17 cellular contexts compared by ENCODE assay signal in genomic region chr13:113905942-113906341, GRCh38. TPM values are rescaled to one million over a fixed set of nuclear protein-coding genes. Genes with fewer than 3 reads are reported as not detected.
DNase-seq lines count a peak whose midpoint lies in the region; ATAC-seq and TF ChIP-seq lines count a peak whose summit lies in the region.
"Had no signal": no experiment of that assay in that cellular context is flagged by ENCODE, and none has a peak within 500 bp of the region (broad histone marks: within the 10 kb centered on the region; RNA-seq: fewer than 3 reads in every experiment).

No MANE protein-coding gene starts in this region.

- WGBS in IMR-90 (ENCODE audit: extremely low coverage in 2 of 2, insufficient read length in 1 of 2), 2 experiments = no CpG with 5 or more reads among the region's 8 CpGs
- WGBS in gastroesophageal sphincter (ENCODE audit: low coverage in 1 of 2), 2 donors = 93 to 97% methylated on average over 3 to 5 of the region's 8 CpGs

- TF ChIP-seq POLR2A in IMR-90 (IDR thresholded peaks at IDR 0.05; ENCODE audit: low read depth, low read length) (no peak), gastroesophageal sphincter (IDR thresholded peaks at IDR 0.05) (no peak)

- no peak for TF ChIP-seq RAD21 in IMR-90 (IDR thresholded peaks at IDR 0.05; ENCODE audit: low read length)

- H3K27me3 ChIP-seq in IMR-90 (ENCODE audit: control insufficient read depth, insufficient read depth, low read length) = no peaks in the 10 kb centered on the region
- no peaks in the 10 kb centered on the region for H3K27me3 ChIP-seq in gastroesophageal sphincter
- H3K27me3 ChIP-seq: Peyer's patch had no signal

- no peak overlapping the region for H2AK9ac ChIP-seq in IMR-90 (replicated peaks; ENCODE audit: low read depth, low read length, poor library complexity)

- peak overlapping the region; percentile 98 for H3K4ac ChIP-seq in IMR-90 (ENCODE audit: low read depth, low read length)

- H3K4me3 Mint-ChIP-seq in activated CD4-positive, alpha-beta memory T cell treated with anti-CD3 and anti-CD28 coated beads for 36 hours = no peak overlapping the region
- H3K4me3 Mint-ChIP-seq in activated CD4-positive, alpha-beta memory T cell treated with anti-CD3 and anti-CD28 coated beads, Interleukin-2, amount 10 ng/mL, durations not matched to agents 7 days and 5 days = no peak overlapping the region
- H3K4me3 Mint-ChIP-seq: CD4-positive, alpha-beta T cell; HFFc6 had no signal

- CTCF ChIA-PET in activated CD4-positive, alpha-beta memory T cell treated with anti-CD3 and anti-CD28 coated beads for 36 hours (lab: Charles Lee) = no interaction called here
- CTCF ChIA-PET in activated CD4-positive, alpha-beta memory T cell treated with anti-CD3 and anti-CD28 coated beads, Interleukin-2, amount 10 ng/mL, durations not matched to agents 7 days and 5 days (lab: Charles Lee) = no interaction called here
- CTCF ChIA-PET in IMR-90 (lab: Yijun Ruan, JAX) = no interaction called here

- peak overlapping the region; percentile 98 for H2BK120ac ChIP-seq in IMR-90 (ENCODE audit: low read depth, low read length)

- peak overlapping the region; percentile 61; the same call in 1 of the 2 replicates for H3K23ac ChIP-seq in IMR-90 (ENCODE audit: low read depth, low read length)

- H3K9me3 Mint-ChIP-seq in activated CD4-positive, alpha-beta memory T cell treated with anti-CD3 and anti-CD28 coated beads for 36 hours = no peaks in the 10 kb centered on the region
- H3K9me3 Mint-ChIP-seq in activated CD4-positive, alpha-beta memory T cell treated with anti-CD3 and anti-CD28 coated beads, Interleukin-2, amount 10 ng/mL, durations not matched to agents 7 days and 5 days = no peaks in the 10 kb centered on the region
- H3K9me3 Mint-ChIP-seq: CD4-positive, alpha-beta T cell; HFFc6 had no signal

- no peaks in the 10 kb centered on the region for H4K20me1 ChIP-seq in IMR-90 (ENCODE audit: insufficient read depth, low read length)

- no peak overlapping the region for H3K9ac ChIP-seq in IMR-90 (ENCODE audit: low read depth, low read length)

- peak overlapping the region; percentile 81 to 96 for H4K8ac ChIP-seq in IMR-90 (ENCODE audit: low read depth in 2 of 2, low read length in 2 of 2)

- peak overlapping the region; percentile 56; the same call in 1 of the 2 replicates for H3K56ac ChIP-seq in IMR-90 (ENCODE audit: extremely low read depth, insufficient read depth, low read length)

- POLR2A ChIA-PET in activated CD4-positive, alpha-beta memory T cell treated with anti-CD3 and anti-CD28 coated beads for 36 hours (lab: Charles Lee) = no interaction called here
- POLR2A ChIA-PET in activated CD4-positive, alpha-beta memory T cell treated with anti-CD3 and anti-CD28 coated beads, Interleukin-2, amount 10 ng/mL, durations not matched to agents 7 days and 5 days (lab: Charles Lee) = no interaction called here
- POLR2A ChIA-PET in IMR-90 (lab: Charles Lee; ENCODE audit: unreplicated experiment) = interaction anchor here (1.0 kb wide), 1 partner anchor 42 kb away, joined by 3 read pairs; no protein-coding TSS in a partner anchor

- H3K14ac ChIP-seq in IMR-90 (replicated peaks; ENCODE audit: low read depth, low read length) = peak overlapping the region; percentile 87

- H3K4me3 ChIP-seq in IMR-90 (ENCODE audit: insufficient read depth, low read depth, low read length) (no peak overlapping the region), gastroesophageal sphincter (no peak overlapping the region)
- H3K4me3 ChIP-seq: Peyer's patch had no signal

- H3K4me2 ChIP-seq in IMR-90 (ENCODE audit: low read depth, low read length) = no peak overlapping the region

- H4K5ac ChIP-seq in IMR-90 (ENCODE audit: low read depth, low read length) = peak overlapping the region; percentile 36; the same call in 1 of the 2 replicates

- H3K9me3 ChIP-seq in IMR-90 (ENCODE audit: control insufficient read depth, insufficient read depth, low read length) (no peaks in the 10 kb centered on the region), gastroesophageal sphincter (no peaks in the 10 kb centered on the region)
- H3K9me3 ChIP-seq: Peyer's patch had no signal

- H3K9me1 ChIP-seq in IMR-90 (ENCODE audit: insufficient read depth, low read length) = peaks cover 3% of the 10 kb centered on the region

- peak overlapping the region; percentile 96 for H2AK5ac ChIP-seq in IMR-90 (ENCODE audit: low read depth, low read length)

- H3K27ac ChIP-seq in IMR-90 (ENCODE audit: insufficient read depth, low read length) (peak overlapping the region; percentile 31), gastroesophageal sphincter (peak overlapping the region in 3 of 4 donors; percentile 56 to 89 (median 84))
- H3K27ac ChIP-seq: Peyer's patch had no signal

- intact Hi-C loops in activated CD4-positive, alpha-beta memory T cell treated with anti-CD3 and anti-CD28 coated beads for 36 hours (cut with micrococcal nuclease) = loop anchor here (2.0 kb wide), 1 partner anchor 89 kb away; no protein-coding TSS in a partner anchor
- intact Hi-C loops in IMR-90 (cut with micrococcal nuclease) = no loop called here
- intact Hi-C loops in sciatic nerve (cut with DNase I) = no loop called here

- no peak for TF ChIP-seq EP300 in gastroesophageal sphincter (IDR thresholded peaks at IDR 0.05)

- peaks cover 7% of the 10 kb centered on the region for H3K4me1 Mint-ChIP-seq in activated CD4-positive, alpha-beta memory T cell treated with anti-CD3 and anti-CD28 coated beads for 36 hours (ENCODE audit: low read depth)
- H3K4me1 Mint-ChIP-seq in activated CD4-positive, alpha-beta memory T cell treated with anti-CD3 and anti-CD28 coated beads, Interleukin-2, amount 10 ng/mL, durations not matched to agents 7 days and 5 days = peaks cover 2% of the 10 kb centered on the region

- H3K4me1 ChIP-seq in IMR-90 (ENCODE audit: control insufficient read depth, insufficient read depth, low read length) (peaks cover 27% of the 10 kb centered on the region), gastroesophageal sphincter (peaks cover 6 to 67% (median 8%) of the 10 kb centered on the region in 3 donors)

- peak overlapping the region; percentile 93 for H2BK5ac ChIP-seq in IMR-90 (ENCODE audit: low read depth, low read length, poor library complexity, severe bottlenecking)

- H3K18ac ChIP-seq in IMR-90 (ENCODE audit: low read depth, low read length) = peak overlapping the region; percentile 74

- peak overlapping the region; percentile 98 for H2BK20ac ChIP-seq in IMR-90 (ENCODE audit: low read depth, low read length)

- no peak overlapping the region for H3K27ac Mint-ChIP-seq in activated CD4-positive, alpha-beta memory T cell treated with anti-CD3 and anti-CD28 coated beads for 36 hours
- H3K27ac Mint-ChIP-seq in activated CD4-positive, alpha-beta memory T cell treated with anti-CD3 and anti-CD28 coated beads, Interleukin-2, amount 10 ng/mL, durations not matched to agents 7 days and 5 days = no peak overlapping the region
- H3K27ac Mint-ChIP-seq: CD4-positive, alpha-beta T cell had no signal

- no peak for ATAC-seq in IMR-90 (ENCODE audit: low read depth)
- no peak for ATAC-seq in gastroesophageal sphincter
- ATAC-seq in sciatic nerve = no peak
- ATAC-seq in GM21515 (IDR thresholded peaks at IDR 0.05; ENCODE audit: unreplicated experiment) = no peak
- ATAC-seq in GM19035 (IDR thresholded peaks at IDR 0.05; ENCODE audit: unreplicated experiment) = no peak

- peak overlapping the region; percentile 96 for H4K91ac ChIP-seq in IMR-90 (ENCODE audit: insufficient read depth, low read depth, low read length)

- no peak overlapping the region for H2AFZ ChIP-seq in IMR-90 (replicated peaks; ENCODE audit: low read length, poor library complexity)

- BruUV-seq in IMR-90 (replicated peaks; lab: Mats Ljungman, UMichigan) = no TSS peak

- TF ChIP-seq CTCF in IMR-90 (conservative IDR thresholded peaks at IDR 0.05; ENCODE audit: low read depth, low read length) (no peak), gastroesophageal sphincter (IDR thresholded peaks at IDR 0.05) (no peak)

- H3K27me3 Mint-ChIP-seq in activated CD4-positive, alpha-beta memory T cell treated with anti-CD3 and anti-CD28 coated beads for 36 hours = peaks cover 13% of the 10 kb centered on the region
- H3K27me3 Mint-ChIP-seq in activated CD4-positive, alpha-beta memory T cell treated with anti-CD3 and anti-CD28 coated beads, Interleukin-2, amount 10 ng/mL, durations not matched to agents 7 days and 5 days = peaks cover 29% of the 10 kb centered on the region

- H2BK15ac ChIP-seq in IMR-90 (ENCODE audit: low read depth, low read length) = peak overlapping the region; percentile 95

- dilution Hi-C loops in IMR-90 (cut with HindIII; ENCODE audit: low sequenced_read_pairs, unreplicated experiment) = no loop called here

- DNase-seq in activated CD4-positive, alpha-beta memory T cell treated with anti-CD3 and anti-CD28 coated beads for 36 hours = peak; percentile 3
- no peak for DNase-seq in activated CD4-positive, alpha-beta memory T cell treated with anti-CD3 and anti-CD28 coated beads, Interleukin-2, amount 10 ng/mL, durations not matched to agents 7 days and 5 days
- DNase-seq in IMR-90 (no peak), sciatic nerve (ENCODE audit: low spot score) (peak; percentile 37)
- DNase-seq in activated T-cell treated with anti-CD3 and anti-CD28 coated beads, Interleukin-2, amount 50 U/mL, for 1 hour = no peak
- DNase-seq: Calu3; CD4-positive, alpha-beta T cell; H7; HFFc6; KBM-7; NCI-H2107; NCI-H748 treated with DMSO at 0.1 percent for 48 hours; NK-92 treated with Interleukin-12 subunit alpha and Interleukin-12 subunit beta, amount 100 ng/mL, for 24 hours; Peyer's patch had no signal

- in situ Hi-C loops in IMR-90 (cut with MboI; ENCODE audit: low sequenced_read_pairs) = no loop called here

- peaks cover 0 to 37% of the 10 kb centered on the region in 2 experiments; a peak in 2 of 4 replicates for H3K79me1 ChIP-seq in IMR-90 (ENCODE audit: low read depth in 1 of 2, low read length in 2 of 2)

- no peaks in the 10 kb centered on the region for H3K36me3 Mint-ChIP-seq in activated CD4-positive, alpha-beta memory T cell treated with anti-CD3 and anti-CD28 coated beads for 36 hours
- no peaks in the 10 kb centered on the region for H3K36me3 Mint-ChIP-seq in activated CD4-positive, alpha-beta memory T cell treated with anti-CD3 and anti-CD28 coated beads, Interleukin-2, amount 10 ng/mL, durations not matched to agents 7 days and 5 days (ENCODE audit: low read depth)

- H3K36me3 ChIP-seq in IMR-90 (ENCODE audit: control insufficient read depth, insufficient read depth, low read length) (no peaks in the 10 kb centered on the region), gastroesophageal sphincter (no peaks in the 10 kb centered on the region)
- H3K36me3 ChIP-seq: Peyer's patch had no signal

TF ChIP-seq in IMR-90, 13 proteins besides CTCF, POLR2A, EP300 and RAD21 (continues in another document):
- no peak for TF ChIP-seq MXI1 (IDR thresholded peaks at IDR 0.05; ENCODE audit: borderline replicate concordance, low read depth, low read length)

RNA-seq across cellular contexts. Expression of gene GAS6, which starts 42.1 kb away (rescaled TPM):
- total RNA-seq in activated CD4-positive, alpha-beta memory T cell treated with anti-CD3 and anti-CD28 coated beads for 36 hours = 1 to 10 TPM; 1.5 TPM
- 1 to 10 TPM; 1.3 to 1.8 TPM for total RNA-seq in activated CD4-positive, alpha-beta memory T cell treated with anti-CD3 and anti-CD28 coated beads, Interleukin-2, amount 10 ng/mL, durations not matched to agents 7 days and 5 days
- 212 and 220 TPM in 2 replicates for total RNA-seq in IMR-90 (2012; rRNA removed)
- polyA plus RNA-seq in IMR-90 (2012; rRNA removed) = 795 and 823 TPM in 2 replicates
- polyA plus RNA-seq in IMR-90 (2012; cell fraction: cytosol; rRNA removed) = 1,010 and 1,498 TPM in 2 replicates
- polyA plus RNA-seq in IMR-90 (2012; cell fraction: nucleus; rRNA removed; ENCODE audit: low replicate concordance) = 1,145 and 2,216 TPM in 2 replicates
- total RNA-seq in gastroesophageal sphincter = 100 to 1,000 TPM; 132 to 392 (median 217) TPM
- total RNA-seq in sciatic nerve = 302 TPM

Comparison
In these comparisons a context has a peak if more than half of its experiments do, and no peak if none do; other contexts are left out.
1. DNase-seq: peak in activated CD4-positive, alpha-beta memory T cell treated with anti-CD3 and anti-CD28 coated beads for 36 hours (single experiment) and sciatic nerve (single experiment); none in activated CD4-positive, alpha-beta memory T cell treated with anti-CD3 and anti-CD28 coated beads, Interleukin-2, amount 10 ng/mL, durations not matched to agents 7 days and 5 days (single experiment), IMR-90 (single experiment) and activated T-cell treated with anti-CD3 and anti-CD28 coated beads, Interleukin-2, amount 50 U/mL, for 1 hour (single experiment).
2. RNA of gene GAS6, which starts 42.1 kb away (total RNA-seq): 302 TPM in sciatic nerve (single experiment), 132 to 392 TPM in gastroesophageal sphincter and 212 to 220 TPM in IMR-90; 1.3 to 1.8 TPM in activated CD4-positive, alpha-beta memory T cell treated with anti-CD3 and anti-CD28 coated beads, Interleukin-2, amount 10 ng/mL, durations not matched to agents 7 days and 5 days and 1.5 TPM in activated CD4-positive, alpha-beta memory T cell treated with anti-CD3 and anti-CD28 coated beads for 36 hours; every median in the first group is over 10 times any median in the second.